In genomic region chr16:15900357-15900756, GRCh38 we compare ENCODE assay signal across 2 cellular contexts.
A peak's percentile ranks its signal among the peaks of the same experiment; 100 is the strongest.
TF ChIP-seq lines count a peak whose summit lies in the region.

No MANE protein-coding gene starts in this region.

TF ChIP-seq in HepG2, 621 proteins besides CTCF, POLR2A, EP300 and RAD21:
- TF ChIP-seq SRF (IDR thresholded peaks at IDR 0.05; ENCODE audit: low read depth, low read length) (no peak), ZFYVE20 (CRISPR knock-in tag; IDR thresholded peaks at IDR 0.05; ENCODE audit: borderline replicate concordance, low read depth) (no peak), MLX (CRISPR knock-in tag; IDR thresholded peaks at IDR 0.05) (no peak), ZBTB3 (CRISPR knock-in tag; IDR thresholded peaks at IDR 0.05; ENCODE audit: borderline replicate concordance, low read depth) (no peak), CC2D1A (CRISPR knock-in tag; IDR thresholded peaks at IDR 0.05) (no peak), NFYC (CRISPR knock-in tag; IDR thresholded peaks at IDR 0.05) (no peak), PATZ1 (CRISPR knock-in tag; IDR thresholded peaks at IDR 0.05) (no peak), ZNF121 (CRISPR knock-in tag; IDR thresholded peaks at IDR 0.05) (peak; percentile 87)

TF ChIP-seq in WTC11, 78 proteins besides CTCF, POLR2A, EP300 and RAD21:
- peak; percentile 71; the same call in 1 of the 2 replicates for TF ChIP-seq ZNF121 (CRISPR knock-in tag; IDR thresholded peaks at IDR 0.05)
- no peak for TF ChIP-seq PRDM15 (CRISPR knock-in tag; IDR thresholded peaks at IDR 0.05)
